21 cellular contexts compared by ENCODE assay signal in genomic region chr5:155085282-155085990, GRCh38.
DNase-seq lines count a peak whose midpoint lies in the region; ATAC-seq, FAIRE-seq and TF ChIP-seq lines count a peak whose summit lies in the region.
"Had no signal": no experiment of that assay in that cellular context is flagged by ENCODE, and none has a peak within 500 bp of the region (broad histone marks: within the 10 kb centered on the region; RNA-seq: fewer than 3 reads in every experiment).

No MANE protein-coding gene starts in this region.

- ATAC-seq in GM21526 (IDR thresholded peaks at IDR 0.05; ENCODE audit: low FRiP score, unreplicated experiment), result no peak
- ATAC-seq: HCT116, left lung, Panc1 had no signal

- no peak for TF ChIP-seq CTCF in dorsolateral prefrontal cortex (IDR thresholded peaks at IDR 0.05 in 54 of 56, conservative IDR thresholded peaks at IDR 0.05 in 2 of 56; ENCODE audit: low read depth in 1 of 56, partially characterized antibody in 56 of 56)

- H3K27me3 ChIP-seq in dorsolateral prefrontal cortex, result no peaks in the 10 kb centered on the region
- H3K27me3 ChIP-seq: breast epithelium, left lung, testis had no signal

- no peaks in the 10 kb centered on the region for H3K9me3 Mint-ChIP-seq in T-helper 2 cell treated with Interferon-gamma antibody and Interleukin-4, amounts not matched to agents 5 μg/mL and 100 μg/mL, for 36 hours
- H3K9me3 Mint-ChIP-seq: activated CD4-positive, alpha-beta memory T cell treated with anti-CD3 and anti-CD28 coated beads, Interleukin-2, amount 10 ng/mL, durations not matched to agents 7 days and 5 days had no signal

- no peaks in the 10 kb centered on the region for H3K27me3 Mint-ChIP-seq in T-helper 2 cell treated with Interferon-gamma antibody and Interleukin-4, amounts not matched to agents 5 μg/mL and 100 μg/mL, for 36 hours (ENCODE audit: low read depth)

- peak overlapping the region in 36 of 59 donors; percentile 1 to 76 (median 41) for H3K27ac ChIP-seq in dorsolateral prefrontal cortex
- H3K27ac ChIP-seq: coronary artery, left lung, testis had no signal

- H3K27ac Mint-ChIP-seq in T-helper 2 cell treated with Interferon-gamma antibody and Interleukin-4, amounts not matched to agents 5 μg/mL and 100 μg/mL, for 36 hours, result no peak overlapping the region
- H3K27ac Mint-ChIP-seq: activated CD4-positive, alpha-beta memory T cell treated with anti-CD3 and anti-CD28 coated beads, Interleukin-2, amount 10 ng/mL, durations not matched to agents 7 days and 5 days had no signal

- H3K4me3 Mint-ChIP-seq in T-helper 2 cell treated with Interferon-gamma antibody and Interleukin-4, amounts not matched to agents 5 μg/mL and 100 μg/mL, for 36 hours, result no peak overlapping the region
- H3K4me3 Mint-ChIP-seq: activated CD4-positive, alpha-beta memory T cell treated with anti-CD3 and anti-CD28 coated beads, Interleukin-2, amount 10 ng/mL, durations not matched to agents 7 days and 5 days had no signal

- no peak overlapping the region for H3K4me3 ChIP-seq in dorsolateral prefrontal cortex
- H3K4me3 ChIP-seq: breast epithelium, coronary artery, left lung, testis had no signal

- intact Hi-C loops in dorsolateral prefrontal cortex (cut with DNase I), result loop anchor here in 1 of 2 donors (1.0 kb wide), 1 partner anchor 18 kb away; no protein-coding TSS in a partner anchor

- no peaks in the 10 kb centered on the region for H3K4me1 Mint-ChIP-seq in T-helper 2 cell treated with Interferon-gamma antibody and Interleukin-4, amounts not matched to agents 5 μg/mL and 100 μg/mL, for 36 hours (ENCODE audit: low read depth)
- H3K4me1 Mint-ChIP-seq: activated CD4-positive, alpha-beta memory T cell treated with anti-CD3 and anti-CD28 coated beads, Interleukin-2, amount 10 ng/mL, durations not matched to agents 7 days and 5 days had no signal

- FAIRE-seq in H54 (lab: Jason Lieb, UNC), result no peak
- FAIRE-seq: G401.6 had no signal

- no peak for TF ChIP-seq POLR2A in H54 (IDR thresholded peaks at IDR 0.05; ENCODE audit: low read depth, low read length)

- DNase-seq in Ammon's horn (ENCODE audit: low spot score) (peak; percentile 41), M059J (ENCODE audit: low read depth) (peak; percentile 28), dorsolateral prefrontal cortex (peak in 1 of 10 donors; percentile 13), middle frontal gyrus (ENCODE audit: extremely low spot score, low spot score) (peak; percentile 11), H54 (ENCODE audit: insufficient read length, low spot score) (no peak), NCI-H2107 (lab: John Stamatoyannopoulos, UW) (no peak)
- no peak for DNase-seq in T-helper 2 cell treated with Interferon-gamma antibody and Interleukin-4, amounts not matched to agents 5 μg/mL and 100 μg/mL, for 36 hours (ENCODE audit: low spot score)
- DNase-seq: activated CD4-positive, alpha-beta memory T cell treated with anti-CD3 and anti-CD28 coated beads, Interleukin-2, amount 10 ng/mL, durations not matched to agents 7 days and 5 days; activated gamma-delta T cell treated with Interleukin-2 at 50 U/mL for 16 hours; KG1; left lung; NCI-H187; posterior cingulate gyrus; SK-N-SH; testis had no signal

- H3K36me3 Mint-ChIP-seq in T-helper 2 cell treated with Interferon-gamma antibody and Interleukin-4, amounts not matched to agents 5 μg/mL and 100 μg/mL, for 36 hours (ENCODE audit: low read depth), result no peaks in the 10 kb centered on the region

Comparison
In these comparisons a context has a peak if more than half of its experiments do, and no peak if none do; other contexts are left out.
1. DNase-seq: peak in Ammon's horn (single experiment), M059J (single experiment) and middle frontal gyrus (single experiment); none in H54 (single experiment), T-helper 2 cell treated with Interferon-gamma antibody and Interleukin-4, amounts not matched to agents 5 μg/mL and 100 μg/mL, for 36 hours (single experiment) and NCI-H2107 (single experiment).